19 cellular contexts compared by ENCODE assay signal in the genomic region with DNA sequence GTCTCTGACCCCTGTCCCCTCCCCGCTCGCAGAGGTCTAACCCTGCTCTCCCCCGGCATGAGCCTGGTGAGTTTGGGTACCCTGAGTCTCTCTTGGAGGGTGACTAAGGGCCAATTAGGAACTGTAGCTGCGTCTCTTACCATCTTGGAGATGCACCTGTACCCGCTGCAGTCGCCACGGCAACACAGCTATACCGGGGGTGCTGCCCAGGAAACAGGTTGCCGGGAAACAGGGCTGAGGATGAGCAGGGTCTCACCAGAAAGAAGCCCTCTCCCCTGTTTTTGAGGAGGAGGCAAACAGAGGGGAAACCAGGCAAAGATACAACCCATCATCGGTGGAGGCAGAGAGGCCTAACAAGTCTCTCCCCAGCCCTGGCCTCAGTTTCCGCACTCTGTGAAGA.
"Had no signal": no experiment of that assay in that cellular context is flagged by ENCODE, and none has a peak within 500 bp of the region (broad histone marks: within the 10 kb centered on the region; RNA-seq: fewer than 3 reads in every experiment).

No MANE protein-coding gene starts in this region.

- DNase-seq: nephron progenitor cell; occipital lobe; ovary; posterior cingulate gyrus; psoas muscle; right cardiac atrium; right lobe of liver; sigmoid colon; small intestine; stimulated activated CD4-positive, alpha-beta T cell treated with anti-CD3 and anti-CD28 coated beads, Interleukin-15, amount 100 ng/mL, for 24 hours; stimulated activated CD4-positive, alpha-beta T cell treated with anti-CD3 and anti-CD28 coated beads, Interleukin-2, amount 100 ng/mL, for 24 hours; stimulated activated CD4-positive, alpha-beta T cell treated with anti-CD3 and anti-CD28 coated beads, Interleukin-2, amount 100 ng/mL, for 48 hours; stimulated activated CD4-positive, alpha-beta T cell treated with anti-CD3 and anti-CD28 coated beads, Interleukin-4, amount 100 ng/mL, for 24 hours; stimulated activated naive B cell treated with anti-CD40 and anti-IgM and Interleukin-4, amounts not matched to agents 10 μg/mL and 1 μg/mL and 100 μg/mL, for 72 hours; stimulated activated naive CD4-positive, alpha-beta T cell treated with Interleukin-2 at 50 U/mL for 16 hours; stomach; thyroid gland; trophoblast cell; upper lobe of left lung had no signal
